ENCODE assay signal across 12 cellular contexts in genomic region chr3:57298041-57298440, GRCh38. TPM values are rescaled to one million over a fixed set of nuclear protein-coding genes. Genes with fewer than 3 reads are reported as not detected.
A peak's percentile ranks its signal among the peaks of the same experiment; 100 is the strongest.
DNase-seq lines count a peak whose midpoint lies in the region; ATAC-seq and TF ChIP-seq lines count a peak whose summit lies in the region.
"Had no signal": no experiment of that assay in that cellular context is flagged by ENCODE, and none has a peak within 500 bp of the region (broad histone marks: within the 10 kb centered on the region; RNA-seq: fewer than 3 reads in every experiment).

No MANE protein-coding gene starts in this region.

- H3F3A ChIP-seq in neural progenitor cell (ENCODE audit: low read depth) = no peaks in the 10 kb centered on the region

- H3K79me2 ChIP-seq in neural progenitor cell (ENCODE audit: low read depth) = no peaks in the 10 kb centered on the region

- H2AFZ ChIP-seq in neural progenitor cell (replicated peaks) = no peak overlapping the region

- H3K9me3 Mint-ChIP-seq in HFFc6 = no peaks in the 10 kb centered on the region
- H3K9me3 Mint-ChIP-seq in activated naive CD8-positive, alpha-beta T cell treated with anti-CD3 and anti-CD28 coated beads for 36 hours = no peaks in the 10 kb centered on the region
- H3K9me3 Mint-ChIP-seq in neural progenitor cell = no peaks in the 10 kb centered on the region
- H3K9me3 Mint-ChIP-seq: CD8-positive, alpha-beta memory T cell; nephron progenitor cell had no signal

- no peaks in the 10 kb centered on the region for H3K27me3 ChIP-seq in kidney epithelial cell (ENCODE audit: control insufficient read depth, insufficient read depth, low read length)
- H3K27me3 ChIP-seq in heart right ventricle = no peaks in the 10 kb centered on the region
- H3K27me3 ChIP-seq in neural progenitor cell = no peaks in the 10 kb centered on the region

- H3K9ac ChIP-seq in neural progenitor cell = no peak overlapping the region

- H3K4me3 ChIP-seq in AG09309 (ENCODE audit: control insufficient read depth, low read depth, low read length) = no peak overlapping the region
- no peak overlapping the region for H3K4me3 ChIP-seq in kidney epithelial cell (ENCODE audit: low read depth, low read length)
- H3K4me3 ChIP-seq in heart right ventricle = no peak overlapping the region
- H3K4me3 ChIP-seq in neural progenitor cell = no peak overlapping the region

- peaks cover 14% of the 10 kb centered on the region for H3K27me3 Mint-ChIP-seq in HFFc6 (ENCODE audit: insufficient read depth)
- peaks cover 16% of the 10 kb centered on the region for H3K27me3 Mint-ChIP-seq in activated naive CD8-positive, alpha-beta T cell treated with anti-CD3 and anti-CD28 coated beads for 36 hours
- no peaks in the 10 kb centered on the region for H3K27me3 Mint-ChIP-seq in neural progenitor cell (ENCODE audit: insufficient read depth, low read depth)

- no peaks in the 10 kb centered on the region for H4K20me1 ChIP-seq in neural progenitor cell (ENCODE audit: low read depth)

- H3K4me3 Mint-ChIP-seq in HFFc6 = no peak overlapping the region
- H3K4me3 Mint-ChIP-seq in activated naive CD8-positive, alpha-beta T cell treated with anti-CD3 and anti-CD28 coated beads for 36 hours = no peak overlapping the region
- no peak overlapping the region for H3K4me3 Mint-ChIP-seq in neural progenitor cell
- H3K4me3 Mint-ChIP-seq: CD8-positive, alpha-beta memory T cell; nephron progenitor cell had no signal

- no peaks in the 10 kb centered on the region for H3K36me3 Mint-ChIP-seq in HFFc6 (ENCODE audit: low read depth)
- no peaks in the 10 kb centered on the region for H3K36me3 Mint-ChIP-seq in activated naive CD8-positive, alpha-beta T cell treated with anti-CD3 and anti-CD28 coated beads for 36 hours
- no peaks in the 10 kb centered on the region for H3K36me3 Mint-ChIP-seq in neural progenitor cell
- H3K36me3 Mint-ChIP-seq: CD8-positive, alpha-beta memory T cell had no signal

- H3K27ac ChIP-seq in heart right ventricle = no peak overlapping the region
- no peak overlapping the region for H3K27ac ChIP-seq in neural progenitor cell

- intact Hi-C loops in heart right ventricle (cut with DNase I) = no loop called here

- TF ChIP-seq CTCF in AG09309 (IDR thresholded peaks at IDR 0.05; ENCODE audit: control insufficient read depth, insufficient read depth, low read depth, low read length, missing control alignments) (peak; percentile 7), HFFc6 (IDR thresholded peaks at IDR 0.05) (no peak), kidney epithelial cell (IDR thresholded peaks at IDR 0.05; ENCODE audit: insufficient read depth, low read length, poor library complexity, severe bottlenecking) (peak; percentile 21), heart right ventricle (IDR thresholded peaks at IDR 0.05) (no peak), neural progenitor cell (IDR thresholded peaks at IDR 0.05) (no peak)

- H3K36me3 ChIP-seq in kidney epithelial cell (ENCODE audit: control insufficient read depth, insufficient read depth, low read length) = no peaks in the 10 kb centered on the region
- no peaks in the 10 kb centered on the region for H3K36me3 ChIP-seq in heart right ventricle
- no peaks in the 10 kb centered on the region for H3K36me3 ChIP-seq in neural progenitor cell

- no peak for ATAC-seq in heart right ventricle

- H3K27ac Mint-ChIP-seq in HFFc6 (no peak overlapping the region), neural progenitor cell (no peak overlapping the region)
- no peak overlapping the region for H3K27ac Mint-ChIP-seq in activated naive CD8-positive, alpha-beta T cell treated with anti-CD3 and anti-CD28 coated beads for 36 hours
- H3K27ac Mint-ChIP-seq: CD8-positive, alpha-beta memory T cell; nephron progenitor cell had no signal

- peaks cover 6% of the 10 kb centered on the region; the same call in 1 of the 2 replicates for H3K4me1 Mint-ChIP-seq in HFFc6 (ENCODE audit: low read depth)
- H3K4me1 Mint-ChIP-seq in activated naive CD8-positive, alpha-beta T cell treated with anti-CD3 and anti-CD28 coated beads for 36 hours = no peaks in the 10 kb centered on the region
- peaks cover 2% of the 10 kb centered on the region for H3K4me1 Mint-ChIP-seq in neural progenitor cell
- H3K4me1 Mint-ChIP-seq: CD8-positive, alpha-beta memory T cell; nephron progenitor cell had no signal

- H3K9me3 ChIP-seq in heart right ventricle (no peaks in the 10 kb centered on the region), neural progenitor cell (ENCODE audit: low read depth) (no peaks in the 10 kb centered on the region)

- peaks cover 0 to 6% (median 0%) of the 10 kb centered on the region in 9 donors for H3K4me1 ChIP-seq in heart right ventricle
- peaks cover 4% of the 10 kb centered on the region for H3K4me1 ChIP-seq in neural progenitor cell

- WGBS in heart right ventricle, 2 donors = 94 to 97% methylated on average over 1 of the region's 1 CpG

- DNase-seq in AG09309 (ENCODE audit: low read depth) (no peak), HFFc6 (peak; percentile 40), kidney epithelial cell (ENCODE audit: low read depth) (peak; percentile 59), SKM-1 treated with dmso at 0.1 percent for 144 hours (lab: John Stamatoyannopoulos, UW; ENCODE audit: unreplicated experiment) (no peak), heart right ventricle (no peak), neural progenitor cell (ENCODE audit: low spot score) (no peak)
- DNase-seq in activated naive CD8-positive, alpha-beta T cell treated with anti-CD3 and anti-CD28 coated beads for 36 hours = peak; percentile 2
- DNase-seq in activated effector memory CD4-positive, alpha-beta T cell treated with Interleukin-2 at 50 U/mL for 16 hours = no peak
- DNase-seq: CD8-positive, alpha-beta memory T cell; effector CD8-positive, alpha-beta T cell; NCI-H2171; nephron progenitor cell had no signal

- H3K4me2 ChIP-seq in neural progenitor cell = no peak overlapping the region

RNA-seq across cellular contexts. Expression of gene ASB14, which starts 5.6 kb away (rescaled TPM):
- not detected for total RNA-seq in HFFc6 (2021; fragmentation: NEBNext Ultra II Directional; extraction: Animal tissue kit (Norgen Biotek cat#: 25700))
- total RNA-seq in activated naive CD8-positive, alpha-beta T cell treated with anti-CD3 and anti-CD28 coated beads for 36 hours = not detected
- total RNA-seq in kidney epithelial cell (not detected in 2 replicates), heart right ventricle (10 to 100 TPM in 5 of 10 donors, 1 to 10 TPM in 5; 1.9 to 26.2 (median 9.7) TPM), neural progenitor cell (ENCODE audit: low replicate concordance) (not detected in 2 replicates)
- 1 to 10 TPM in 1 of 2 donors, under 1 TPM in 1; 0.01 to 2.5 TPM for polyA plus RNA-seq in heart right ventricle
- total RNA-seq: CD8-positive, alpha-beta memory T cell had no signal

Comparison
In these comparisons a context has a peak if more than half of its experiments do, and no peak if none do; other contexts are left out.
1. DNase-seq: peak in HFFc6 (single experiment), activated naive CD8-positive, alpha-beta T cell treated with anti-CD3 and anti-CD28 coated beads for 36 hours (single experiment) and kidney epithelial cell (single experiment); none in AG09309 (single experiment), activated effector memory CD4-positive, alpha-beta T cell treated with Interleukin-2 at 50 U/mL for 16 hours (single experiment), SKM-1 treated with dmso at 0.1 percent for 144 hours (single experiment), heart right ventricle (0 of 2) and neural progenitor cell (single experiment).
2. CTCF ChIP-seq: peak in AG09309 (single experiment) and kidney epithelial cell (single experiment); none in HFFc6 (single experiment), heart right ventricle (0 of 9) and neural progenitor cell (single experiment).